Comparison of ENCODE assay signal across 13 cellular contexts in genomic region chr6:147071786-147072185, GRCh38.
"Had no signal": no experiment of that assay in that cellular context is flagged by ENCODE, and none has a peak within 500 bp of the region (broad histone marks: within the 10 kb centered on the region; RNA-seq: fewer than 3 reads in every experiment).

No MANE protein-coding gene starts in this region.

- H3K27ac ChIP-seq: hepatocyte, thyroid gland, WERI-Rb-1 had no signal

- H3K79me2 ChIP-seq: hepatocyte had no signal

- H3K4me2 ChIP-seq: hepatocyte had no signal

- DNase-seq: activated CD4-positive, alpha-beta memory T cell treated with anti-CD3 and anti-CD28 coated beads for 36 hours; activated CD8-positive, alpha-beta memory T cell treated with anti-CD3 and anti-CD28 coated beads, Interleukin-2, amount 10 ng/mL, durations not matched to agents 7 days and 5 days; activated effector memory CD4-positive, alpha-beta T cell treated with anti-CD3 and anti-CD28 coated beads, Interleukin-2, amount 50 U/mL, for 16 hours; activated T-cell treated with anti-CD3 and anti-CD28 coated beads, Interleukin-2, amount 50 U/mL, for 1 hour; islet precursor cell; naive thymus-derived CD4-positive, alpha-beta T cell; T-helper 9 cell; thyroid gland; WERI-Rb-1 had no signal

- H3K27me3 ChIP-seq: hepatocyte, thyroid gland had no signal

- H3K4me3 ChIP-seq: hepatocyte, thyroid gland had no signal

- H2AFZ ChIP-seq: hepatocyte had no signal

- H3K9me3 ChIP-seq: thyroid gland had no signal

- ATAC-seq: activated CD8-positive, alpha-beta memory T cell treated with anti-CD3 and anti-CD28 coated beads, Interleukin-2, amount 10 ng/mL, durations not matched to agents 7 days and 5 days; activated naive CD4-positive, alpha-beta T cell treated with anti-CD3 and anti-CD28 coated beads, Interleukin-2, amount 50 U/mL, for 72 hours; left lobe of liver; naive thymus-derived CD4-positive, alpha-beta T cell; stimulated activated effector memory CD8-positive, alpha-beta T cell treated with anti-CD3 and anti-CD28 coated beads, Interleukin-12 subunit alpha, Interleukin-12 subunit beta, amount 100 ng/mL, for 72 hours had no signal

- H3K36me3 ChIP-seq: thyroid gland, WERI-Rb-1 had no signal
